Comparison of ENCODE assay signal across 18 cellular contexts in genomic region chr14:105878125-105878524, GRCh38.
DNase-seq lines count a peak whose midpoint lies in the region; ATAC-seq and TF ChIP-seq lines count a peak whose summit lies in the region.
"Had no signal": no experiment of that assay in that cellular context is flagged by ENCODE, and none has a peak within 500 bp of the region (broad histone marks: within the 10 kb centered on the region; RNA-seq: fewer than 3 reads in every experiment).

No MANE protein-coding gene starts in this region.

- H4K20me1 ChIP-seq in neural progenitor cell (ENCODE audit: low read depth): no peaks in the 10 kb centered on the region

- H3K79me2 ChIP-seq in neural progenitor cell (ENCODE audit: low read depth): no peaks in the 10 kb centered on the region

- H3K27me3 Mint-ChIP-seq in endodermal cell (ENCODE audit: insufficient read depth) (no peaks in the 10 kb centered on the region), neural progenitor cell (ENCODE audit: insufficient read depth, low read depth) (no peaks in the 10 kb centered on the region)

- no peaks in the 10 kb centered on the region for H3K9me3 ChIP-seq in right atrium auricular region
- peaks cover 37% of the 10 kb centered on the region for H3K9me3 ChIP-seq in endodermal cell (ENCODE audit: control insufficient read depth, low read length)
- peaks cover 0 to 50% of the 10 kb centered on the region in 2 donors for H3K9me3 ChIP-seq in neuronal stem cell (replicated peaks in 1 of 2; ENCODE audit: control insufficient read depth in 2 of 2, insufficient read depth in 1 of 2, low read depth in 1 of 2, low read length in 2 of 2)
- no peaks in the 10 kb centered on the region for H3K9me3 ChIP-seq in aorta (ENCODE audit: control insufficient read depth, low read length)
- peaks cover 25% of the 10 kb centered on the region for H3K9me3 ChIP-seq in neural progenitor cell (ENCODE audit: low read depth)
- H3K9me3 ChIP-seq: body of pancreas had no signal

- H4K91ac ChIP-seq in neuronal stem cell (ENCODE audit: low read depth, low read length, poor library complexity): no peak overlapping the region

- H3K4ac ChIP-seq in neuronal stem cell (ENCODE audit: low read length): no peak overlapping the region

- no peak overlapping the region for H2BK5ac ChIP-seq in neuronal stem cell (ENCODE audit: low read length)

- H3K27ac ChIP-seq in right atrium auricular region (no peak overlapping the region), endodermal cell (ENCODE audit: low read depth, low read length) (no peak overlapping the region), neuronal stem cell (replicated peaks; ENCODE audit: low read length) (no peak overlapping the region), aorta (ENCODE audit: low read depth in 1 of 2, low read length in 2 of 2) (no peak overlapping the region), neural progenitor cell (no peak overlapping the region)
- H3K27ac ChIP-seq: body of pancreas had no signal

- no peak overlapping the region for H2BK12ac ChIP-seq in neuronal stem cell (ENCODE audit: low read length)

- no peak for TF ChIP-seq CTCF in right atrium auricular region (IDR thresholded peaks at IDR 0.05)
- no peak for TF ChIP-seq CTCF in endodermal cell (conservative IDR thresholded peaks at IDR 0.05)
- no peak for TF ChIP-seq CTCF in neural progenitor cell (IDR thresholded peaks at IDR 0.05)

- H3K18ac ChIP-seq in neuronal stem cell (ENCODE audit: low read length): no peak overlapping the region

- H3K4me3 ChIP-seq in right atrium auricular region (no peak overlapping the region), endodermal cell (ENCODE audit: low read length) (no peak overlapping the region), neuronal stem cell (ENCODE audit: low read length in 2 of 2) (no peak overlapping the region), aorta (ENCODE audit: low read length in 2 of 2) (no peak overlapping the region), neural progenitor cell (no peak overlapping the region)
- H3K4me3 ChIP-seq: body of pancreas had no signal

- H2AK5ac ChIP-seq in neuronal stem cell (ENCODE audit: low read depth, low read length): no peak overlapping the region

- H3K36me3 Mint-ChIP-seq in endodermal cell (ENCODE audit: low read depth): no peaks in the 10 kb centered on the region
- H3K36me3 Mint-ChIP-seq in neural progenitor cell: no peaks in the 10 kb centered on the region
- H3K36me3 Mint-ChIP-seq: activated naive CD8-positive, alpha-beta T cell treated with anti-CD3 and anti-CD28 coated beads, Interleukin-2, amount 10 ng/mL, durations not matched to agents 7 days and 5 days; CD4-positive, CD25-positive, alpha-beta regulatory T cell had no signal

- no peaks in the 10 kb centered on the region for H3F3A ChIP-seq in neural progenitor cell (ENCODE audit: low read depth)

- H3K27ac Mint-ChIP-seq in endodermal cell (no peak overlapping the region), neural progenitor cell (no peak overlapping the region)
- H3K27ac Mint-ChIP-seq: activated naive CD8-positive, alpha-beta T cell treated with anti-CD3 and anti-CD28 coated beads, Interleukin-2, amount 10 ng/mL, durations not matched to agents 7 days and 5 days had no signal

- intact Hi-C loops in Right ventricle myocardium inferior (cut with DNase I): no loop called here
- intact Hi-C loops in aorta (cut with DNase I): no loop called here

- H3K4me2 ChIP-seq in neuronal stem cell (ENCODE audit: insufficient read depth, low read length, poor library complexity, severe bottlenecking): no peak overlapping the region
- H3K4me2 ChIP-seq in neural progenitor cell: no peak overlapping the region

- peak overlapping the region; percentile 55 for H3K23ac ChIP-seq in neuronal stem cell (ENCODE audit: low read depth, low read length, poor library complexity)

- no peak overlapping the region for H3K14ac ChIP-seq in neuronal stem cell (ENCODE audit: low read length)

- no peak overlapping the region for H3K4me3 Mint-ChIP-seq in endodermal cell
- no peak overlapping the region for H3K4me3 Mint-ChIP-seq in neural progenitor cell
- H3K4me3 Mint-ChIP-seq: activated naive CD8-positive, alpha-beta T cell treated with anti-CD3 and anti-CD28 coated beads, Interleukin-2, amount 10 ng/mL, durations not matched to agents 7 days and 5 days; CD4-positive, CD25-positive, alpha-beta regulatory T cell; neural crest cell had no signal

- peak; percentile 42 for DNase-seq in Right ventricle myocardium inferior (ENCODE audit: missing footprints)
- DNase-seq in right atrium auricular region (ENCODE audit: low spot score): no peak
- peak; percentile 7 for DNase-seq in endodermal cell
- no peak for DNase-seq in neuronal stem cell (ENCODE audit: low spot score)
- DNase-seq in aorta: peak; percentile 42 to 64
- no peak for DNase-seq in NCI-H1048 (lab: John Stamatoyannopoulos, UW)
- no peak for DNase-seq in ureter (ENCODE audit: low spot score)
- DNase-seq in neural progenitor cell (ENCODE audit: low spot score): no peak
- DNase-seq: activated CD4-positive, alpha-beta T cell treated with anti-CD3 and anti-CD28 coated beads, Interleukin-2, amount 50 U/mL, for 1 hour; activated CD8-positive, alpha-beta memory T cell treated with anti-CD3 and anti-CD28 coated beads, Interleukin-2, amount 50 U/mL, for 48 hours; activated naive CD8-positive, alpha-beta T cell treated with anti-CD3 and anti-CD28 coated beads, Interleukin-2, amount 10 ng/mL, durations not matched to agents 7 days and 5 days; GOT3; NCI-H1417 treated with DMSO at 0.1 percent for 48 hours; NCI-H524 treated with DMSO at 0.1 percent for 48 hours had no signal

- WGBS in endodermal cell (ENCODE audit: insufficient coverage in 1 of 2, insufficient read length in 1 of 2), 2 experiments: 64 to 83% methylated on average over 6 to 12 of the region's 12 CpGs
- WGBS in neuronal stem cell (ENCODE audit: extremely low coverage in 2 of 2, insufficient read length in 2 of 2, insufficient replicate concordance in 1 of 2), 2 donors: no CpG with 5 or more reads among the region's 12 CpGs
- WGBS in aorta, 2 donors: 82 to 86% methylated on average over 12 of the region's 12 CpGs

- no peak overlapping the region for H2AFZ ChIP-seq in neuronal stem cell (ENCODE audit: low read length)
- no peak overlapping the region for H2AFZ ChIP-seq in neural progenitor cell (replicated peaks)

- H3K79me1 ChIP-seq in neuronal stem cell (ENCODE audit: low read depth, low read length): no peaks in the 10 kb centered on the region

- H2BK120ac ChIP-seq in neuronal stem cell (ENCODE audit: low read depth, low read length): no peak overlapping the region

- ATAC-seq in Right ventricle myocardium inferior (no peak), aorta (ENCODE audit: low FRiP score) (no peak)
- ATAC-seq: body of pancreas, left colon had no signal

- no peak overlapping the region for H4K8ac ChIP-seq in neuronal stem cell (ENCODE audit: low read depth, low read length)

- H2BK15ac ChIP-seq in neuronal stem cell (ENCODE audit: low read length): no peak overlapping the region

- H3K27me3 ChIP-seq in right atrium auricular region (no peaks in the 10 kb centered on the region), endodermal cell (ENCODE audit: control insufficient read depth, insufficient read depth, low read length, poor library complexity, severe bottlenecking) (no peaks in the 10 kb centered on the region), neuronal stem cell (ENCODE audit: control insufficient read depth in 3 of 3, insufficient read depth in 3 of 3, low read depth in 1 of 3, low read length in 3 of 3) (peaks cover 0 to 45% (median 0%) of the 10 kb centered on the region in 3 experiments), aorta (ENCODE audit: control insufficient read depth in 1 of 2, insufficient read depth in 2 of 2, low read length in 1 of 2) (no peaks in the 10 kb centered on the region), neural progenitor cell (no peaks in the 10 kb centered on the region)
- H3K27me3 ChIP-seq: body of pancreas had no signal

- H3K4me1 ChIP-seq in right atrium auricular region (no peaks in the 10 kb centered on the region), endodermal cell (ENCODE audit: control insufficient read depth, insufficient read depth, low read length) (no peaks in the 10 kb centered on the region), neuronal stem cell (ENCODE audit: control insufficient read depth in 2 of 2, insufficient read depth in 1 of 2, low read depth in 1 of 2, low read length in 2 of 2) (no peaks in the 10 kb centered on the region), aorta (ENCODE audit: control insufficient read depth in 1 of 2, insufficient read depth in 2 of 2, low read length in 2 of 2) (no peaks in the 10 kb centered on the region), neural progenitor cell (no peaks in the 10 kb centered on the region)
- H3K4me1 ChIP-seq: body of pancreas had no signal

- H3K36me3 ChIP-seq in right atrium auricular region (no peaks in the 10 kb centered on the region), endodermal cell (ENCODE audit: control insufficient read depth, insufficient read depth, low read length) (no peaks in the 10 kb centered on the region), neuronal stem cell (replicated peaks in 1 of 2; ENCODE audit: control insufficient read depth in 2 of 2, insufficient read depth in 2 of 2, low read length in 2 of 2) (no peaks in the 10 kb centered on the region), aorta (ENCODE audit: control insufficient read depth in 1 of 2, insufficient read depth in 2 of 2, low read length in 1 of 2) (no peaks in the 10 kb centered on the region), neural progenitor cell (no peaks in the 10 kb centered on the region)

- H3K9ac ChIP-seq in endodermal cell (ENCODE audit: extremely low read depth, low read length, poor library complexity, severe bottlenecking) (no peak overlapping the region), neuronal stem cell (ENCODE audit: low read depth, low read length, poor library complexity) (no peak overlapping the region), neural progenitor cell (no peak overlapping the region)

- no peaks in the 10 kb centered on the region for H3K4me1 Mint-ChIP-seq in endodermal cell
- no peaks in the 10 kb centered on the region for H3K4me1 Mint-ChIP-seq in neural progenitor cell
- H3K4me1 Mint-ChIP-seq: neural crest cell had no signal

- H3K9me3 Mint-ChIP-seq in endodermal cell: peaks cover 91% of the 10 kb centered on the region
- peaks cover 53% of the 10 kb centered on the region for H3K9me3 Mint-ChIP-seq in neural progenitor cell

Comparison
In these comparisons a context has a peak if more than half of its experiments do, and no peak if none do; other contexts are left out.
1. DNase-seq: peak in Right ventricle myocardium inferior (single experiment), endodermal cell (single experiment) and aorta (2 of 2); none in right atrium auricular region (single experiment), neuronal stem cell (single experiment), NCI-H1048 (single experiment), ureter (single experiment) and neural progenitor cell (single experiment).